22 cellular contexts compared by ENCODE assay signal in genomic region chrX:39605183-39605582, GRCh38.
"Had no signal": no experiment of that assay in that cellular context is flagged by ENCODE, and none has a peak within 500 bp of the region (broad histone marks: within the 10 kb centered on the region; RNA-seq: fewer than 3 reads in every experiment).

No MANE protein-coding gene starts in this region.

- H3K4me1 Mint-ChIP-seq: activated naive CD8-positive, alpha-beta T cell treated with anti-CD3 and anti-CD28 coated beads for 36 hours; central memory CD8-positive, alpha-beta T cell; memory B cell had no signal

- H3K36me3 ChIP-seq: brain microvascular endothelial cell, esophagus squamous epithelium, left ventricle myocardium inferior, transverse colon had no signal

- H3K36me3 Mint-ChIP-seq: activated naive CD8-positive, alpha-beta T cell treated with anti-CD3 and anti-CD28 coated beads for 36 hours; natural killer cell treated with Interleukin-12 subunit alpha and Interleukin-12 subunit beta and Interleukin-15 and Interleukin-18, amount 100 ng/mL, for 72 hours had no signal

- H3K27me3 ChIP-seq: brain microvascular endothelial cell, esophagus squamous epithelium, transverse colon had no signal

- H3K9me3 Mint-ChIP-seq: activated naive CD8-positive, alpha-beta T cell treated with anti-CD3 and anti-CD28 coated beads for 36 hours; activated T-helper 1 cell treated with anti-CD3 and anti-CD28 coated beads, Interleukin-12 subunit alpha, Interleukin-12 subunit beta, Interleukin-2, Interleukin-4 antibody, amounts not matched to agents 30 ng/mL and 10 ng/mL and 1 ng/mL, durations not matched to agents 14 hours and 24 hours and 36 hours; central memory CD8-positive, alpha-beta T cell; memory B cell; natural killer cell treated with Interleukin-12 subunit alpha and Interleukin-12 subunit beta and Interleukin-15 and Interleukin-18, amount 100 ng/mL, for 72 hours had no signal

- ATAC-seq: natural killer cell treated with Interleukin-12 subunit alpha and Interleukin-12 subunit beta and Interleukin-15 and Interleukin-18, amount 100 ng/mL, for 72 hours; right cardiac atrium; stimulated activated naive CD8-positive, alpha-beta T cell treated with anti-CD3 and anti-CD28 coated beads, Interleukin-15, Interleukin-2, amounts not matched to agents 100 U/mL and 50 U/mL, for 24 hours had no signal

- H3K4me3 ChIP-seq: esophagus squamous epithelium, left ventricle myocardium inferior, transverse colon had no signal

- H3K27ac ChIP-seq: brain microvascular endothelial cell, esophagus squamous epithelium, left ventricle myocardium inferior, transverse colon had no signal

- H3K4me1 ChIP-seq: esophagus squamous epithelium, left ventricle myocardium inferior, transverse colon had no signal

- DNase-seq: activated CD4-positive, alpha-beta T cell treated with anti-CD3 and anti-CD28 coated beads, Interleukin-2, amount 50 U/mL, for 1 hour; activated CD4-positive, CD25-positive, alpha-beta regulatory T cell; activated CD8-positive, alpha-beta memory T cell treated with anti-CD3 and anti-CD28 coated beads for 24 hours; activated naive CD8-positive, alpha-beta T cell treated with anti-CD3 and anti-CD28 coated beads for 36 hours; brain microvascular endothelial cell; cortex of kidney; effector CD8-positive, alpha-beta T cell; esophagus squamous epithelium; foreskin fibroblast; hippocampal formation; left ventricle myocardium inferior; nucleus accumbens; right cardiac atrium; small intestine; stimulated activated CD4-positive, alpha-beta T cell treated with anti-CD3 and anti-CD28 coated beads, Interleukin-4, amount 100 ng/mL, for 4 hours; stimulated activated CD8-positive, alpha-beta memory T cell treated with anti-CD3 and anti-CD28 coated beads, Interleukin-4, amount 100 ng/mL, for 48 hours; stimulated activated naive CD8-positive, alpha-beta T cell treated with anti-CD3 and anti-CD28 coated beads, Interleukin-15, Interleukin-2, amounts not matched to agents 100 U/mL and 50 U/mL, for 24 hours; transverse colon had no signal

- H3K9me3 ChIP-seq: transverse colon had no signal

- H3K4me3 Mint-ChIP-seq: activated naive CD8-positive, alpha-beta T cell treated with anti-CD3 and anti-CD28 coated beads for 36 hours; activated T-helper 1 cell treated with anti-CD3 and anti-CD28 coated beads, Interleukin-12 subunit alpha, Interleukin-12 subunit beta, Interleukin-2, Interleukin-4 antibody, amounts not matched to agents 30 ng/mL and 10 ng/mL and 1 ng/mL, durations not matched to agents 14 hours and 24 hours and 36 hours; central memory CD8-positive, alpha-beta T cell; memory B cell; natural killer cell treated with Interleukin-12 subunit alpha and Interleukin-12 subunit beta and Interleukin-15 and Interleukin-18, amount 100 ng/mL, for 72 hours had no signal

- H3K27ac Mint-ChIP-seq: activated naive CD8-positive, alpha-beta T cell treated with anti-CD3 and anti-CD28 coated beads for 36 hours; activated T-helper 1 cell treated with anti-CD3 and anti-CD28 coated beads, Interleukin-12 subunit alpha, Interleukin-12 subunit beta, Interleukin-2, Interleukin-4 antibody, amounts not matched to agents 30 ng/mL and 10 ng/mL and 1 ng/mL, durations not matched to agents 14 hours and 24 hours and 36 hours; memory B cell; natural killer cell treated with Interleukin-12 subunit alpha and Interleukin-12 subunit beta and Interleukin-15 and Interleukin-18, amount 100 ng/mL, for 72 hours had no signal
